8 cellular contexts compared by ENCODE assay signal in genomic region chr15:42575188-42576039, GRCh38. TPM values are rescaled to one million over a fixed set of nuclear protein-coding genes. Genes with fewer than 3 reads are reported as not detected.
DNase-seq lines count a peak whose midpoint lies in the region; ATAC-seq and TF ChIP-seq lines count a peak whose summit lies in the region.

Gene STARD9, plus strand, starts transcription at chr15:42575606. Its CDS starts 110 bp downstream, at chr15:42575716.

- peak; percentile 88 for ATAC-seq in GM21717 (IDR thresholded peaks at IDR 0.05; ENCODE audit: unreplicated experiment)
- ATAC-seq in PC-3: peak; percentile 95

- peak; percentile 51 for TF ChIP-seq POLR2A in erythroblast (IDR thresholded peaks at IDR 0.05; ENCODE audit: low read length)

- H2AFZ ChIP-seq in PC-3 (ENCODE audit: low read length): peak within 1 kb of the TSS; percentile 100

- H3K27me3 ChIP-seq in PC-3 (ENCODE audit: low read length) (no peaks in the 10 kb centered on the region), mucosa of rectum (ENCODE audit: control insufficient read depth in 2 of 2, insufficient read depth in 2 of 2, low read length in 2 of 2) (peaks cover 3 to 10% of the 10 kb centered on the region in 2 donors)

- TF ChIP-seq CTCF in PC-3 (conservative IDR thresholded peaks at IDR 0.05; ENCODE audit: low read depth, low read length): no peak

- DNase-seq in DMS53 (lab: John Stamatoyannopoulos, UW) (peak; percentile 98), PC-3 (peak; percentile 98), activated T-cell treated with anti-CD3 and anti-CD28 coated beads for 48 hours (ENCODE audit: low read depth) (peak; percentile 96), erythroblast (lab: John Stamatoyannopoulos, UW) (peak; percentile 98 to 99)
- DNase-seq in Jurkat, Clone E6-1 (ENCODE audit: low read depth, low spot score): peak; percentile 87
- peak; percentile 83 to 91 for DNase-seq in stimulated activated CD8-positive, alpha-beta memory T cell treated with anti-CD3 and anti-CD28 coated beads, Interleukin-4, amount 100 ng/mL, for 4 hours (ENCODE audit: low read depth in 2 of 2, low spot score in 1 of 2)

- H3K4me3 ChIP-seq in Jurkat, Clone E6-1 (ENCODE audit: low read length): peak within 1 kb of the TSS; percentile 68
- H3K4me3 ChIP-seq in PC-3 (ENCODE audit: low read length) (peak within 1 kb of the TSS; percentile 89), mucosa of rectum (ENCODE audit: low read length in 2 of 2) (peak within 1 kb of the TSS; percentile 73 to 80)

- POLR2A ChIA-PET in PC-3 (lab: Charles Lee; ENCODE audit: unreplicated experiment): interaction anchor here (0.6 to 1.2 kb wide), 2 partner anchors 27 to 85 kb away, joined by 8 to 16 read pairs; partner anchors contain the start of gene ZNF106

- H3K79me2 ChIP-seq in PC-3 (ENCODE audit: low read length): peaks cover 4% of the 10 kb centered on the region; the same call in 1 of the 2 replicates

- no peaks in the 10 kb centered on the region for H3F3A ChIP-seq in PC-3 (ENCODE audit: low read length, unreplicated experiment)

- intact Hi-C loops in PC-3 (cut with micrococcal nuclease): no loop called here

- H3K36me3 ChIP-seq in PC-3 (ENCODE audit: low read depth, low read length) (no peaks in the 10 kb centered on the region), mucosa of rectum (ENCODE audit: control insufficient read depth in 2 of 2, insufficient read depth in 2 of 2, low read length in 2 of 2) (no peaks in the 10 kb centered on the region)

- H3K9ac ChIP-seq in PC-3 (ENCODE audit: low read length) (peak within 1 kb of the TSS; percentile 56), mucosa of rectum (ENCODE audit: low read depth in 1 of 2, low read length in 2 of 2) (peak within 1 kb of the TSS; percentile 66 to 76)

- no TSS peak for BruUV-seq in PC-3 (replicated peaks; lab: Mats Ljungman, UMichigan)

- H3K4me1 ChIP-seq in PC-3 (ENCODE audit: insufficient read depth, low read length): peaks cover 18% of the 10 kb centered on the region
- peaks cover 4 to 25% of the 10 kb centered on the region in 2 donors for H3K4me1 ChIP-seq in mucosa of rectum (ENCODE audit: control insufficient read depth in 2 of 2, insufficient read depth in 2 of 2, low read length in 2 of 2)

- no peak within 1 kb of the TSS for H3K27ac ChIP-seq in PC-3 (ENCODE audit: low read length)
- H3K27ac ChIP-seq in mucosa of rectum (ENCODE audit: low read depth in 2 of 2, low read length in 2 of 2): peak within 1 kb of the TSS; percentile 72 to 81

- no peaks in the 10 kb centered on the region for H3K9me2 ChIP-seq in PC-3 (replicated peaks; ENCODE audit: low read length)

- no peaks in the 10 kb centered on the region for H4K20me1 ChIP-seq in PC-3 (ENCODE audit: low read length)

- H3K9me3 ChIP-seq in PC-3 (ENCODE audit: low read length) (no peaks in the 10 kb centered on the region), mucosa of rectum (ENCODE audit: control insufficient read depth in 2 of 2, low read length in 2 of 2) (no peaks in the 10 kb centered on the region)

- CTCF ChIA-PET in PC-3 (lab: Charles Lee): interaction anchor here (0.7 to 0.8 kb wide), 2 partner anchors 16 to 491 kb away, joined by 4 to 8 read pairs; no protein-coding TSS in a partner anchor

- peak within 1 kb of the TSS; percentile 100 for H3K4me2 ChIP-seq in PC-3 (ENCODE audit: low read length)

RNA-seq across cellular contexts. Expression of gene STARD9, which starts in this region (rescaled TPM):
- 6.6 TPM for polyA plus RNA-seq in Jurkat, Clone E6-1 (2012; ENCODE audit: insufficient read depth, insufficient read length)
- total RNA-seq in PC-3 (2014; rRNA removed): 4.9 and 5.0 TPM in 2 replicates
